2 cellular contexts compared by ENCODE assay signal in the genomic region with DNA sequence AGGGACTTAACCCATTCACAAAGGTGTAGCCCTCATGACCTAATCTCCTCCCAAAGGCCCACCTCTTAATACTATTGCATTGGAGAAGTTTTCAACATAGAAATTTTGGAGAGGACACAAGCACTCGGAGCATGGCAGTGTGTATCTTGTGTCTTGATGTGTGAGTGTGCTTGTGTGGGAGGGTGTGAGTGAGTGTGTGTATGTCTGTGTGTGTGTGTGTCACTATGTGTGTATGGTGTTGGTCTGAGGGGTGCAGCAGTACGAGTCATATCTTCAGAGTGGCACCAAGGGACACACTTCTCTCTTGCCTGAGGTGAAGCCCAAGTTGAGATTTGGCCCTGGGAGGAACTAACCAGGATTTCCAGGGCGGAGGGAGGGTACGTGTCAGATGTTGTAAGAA.
TF ChIP-seq lines count a peak whose summit lies in the region.

No MANE protein-coding gene starts in this region.

TF ChIP-seq in HEK293, 187 proteins besides CTCF, POLR2A, EP300 and RAD21 (continued from another document):
- TF ChIP-seq ZNF629 (tag by site-specific recombination; IDR thresholded peaks at IDR 0.05): no peak

TF ChIP-seq in H1, 55 proteins besides CTCF, POLR2A, EP300 and RAD21 (continued from another document):
- TF ChIP-seq EZH2 (IDR thresholded peaks at IDR 0.05; ENCODE audit: low read depth, low read length, severe bottlenecking): no peak
- TF ChIP-seq BRCA1 (IDR thresholded peaks at IDR 0.05; ENCODE audit: low read depth, low read length): no peak
- no peak for TF ChIP-seq MAFK (IDR thresholded peaks at IDR 0.05; ENCODE audit: low read depth, low read length)
- TF ChIP-seq RNF2 (IDR thresholded peaks at IDR 0.05; ENCODE audit: borderline replicate concordance, low read depth, low read length, missing control alignments, poor library complexity, severe bottlenecking): no peak
- TF ChIP-seq FOSL1 (IDR thresholded peaks at IDR 0.05; ENCODE audit: insufficient read depth, low read depth, low read length): no peak
- TF ChIP-seq HDAC2 (IDR thresholded peaks at IDR 0.05; ENCODE audit: borderline replicate concordance in 1 of 2, low read depth in 2 of 2, low read length in 2 of 2): no peak
- no peak for TF ChIP-seq CEBPB (IDR thresholded peaks at IDR 0.05; ENCODE audit: low read depth, low read length)
- TF ChIP-seq SP4 (IDR thresholded peaks at IDR 0.05; ENCODE audit: low read length): no peak
- no peak for TF ChIP-seq SAP30 (IDR thresholded peaks at IDR 0.05; ENCODE audit: insufficient read depth, insufficient replicate concordance, low read length)
- TF ChIP-seq, protein P1, sequence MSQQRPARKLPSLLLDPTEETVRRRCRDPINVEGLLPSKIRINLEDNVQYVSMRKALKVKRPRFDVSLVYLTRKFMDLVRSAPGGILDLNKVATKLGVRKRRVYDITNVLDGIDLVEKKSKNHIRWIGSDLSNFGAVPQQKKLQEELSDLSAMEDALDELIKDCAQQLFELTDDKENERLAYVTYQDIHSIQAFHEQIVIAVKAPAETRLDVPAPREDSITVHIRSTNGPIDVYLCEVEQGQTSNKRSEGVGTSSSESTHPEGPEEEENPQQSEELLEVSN (IDR thresholded peaks at IDR 0.05): no peak
- TF ChIP-seq RXRA (IDR thresholded peaks at IDR 0.05; ENCODE audit: insufficient read depth, low read depth, low read length): no peak
- TF ChIP-seq JUN (IDR thresholded peaks at IDR 0.05; ENCODE audit: low read depth, low read length): no peak
- TF ChIP-seq USF2 (IDR thresholded peaks at IDR 0.05; ENCODE audit: low read length): no peak
- no peak for TF ChIP-seq POLR2AphosphoS5 (IDR thresholded peaks at IDR 0.05; ENCODE audit: low read depth, low read length)
- TF ChIP-seq, protein P2, sequence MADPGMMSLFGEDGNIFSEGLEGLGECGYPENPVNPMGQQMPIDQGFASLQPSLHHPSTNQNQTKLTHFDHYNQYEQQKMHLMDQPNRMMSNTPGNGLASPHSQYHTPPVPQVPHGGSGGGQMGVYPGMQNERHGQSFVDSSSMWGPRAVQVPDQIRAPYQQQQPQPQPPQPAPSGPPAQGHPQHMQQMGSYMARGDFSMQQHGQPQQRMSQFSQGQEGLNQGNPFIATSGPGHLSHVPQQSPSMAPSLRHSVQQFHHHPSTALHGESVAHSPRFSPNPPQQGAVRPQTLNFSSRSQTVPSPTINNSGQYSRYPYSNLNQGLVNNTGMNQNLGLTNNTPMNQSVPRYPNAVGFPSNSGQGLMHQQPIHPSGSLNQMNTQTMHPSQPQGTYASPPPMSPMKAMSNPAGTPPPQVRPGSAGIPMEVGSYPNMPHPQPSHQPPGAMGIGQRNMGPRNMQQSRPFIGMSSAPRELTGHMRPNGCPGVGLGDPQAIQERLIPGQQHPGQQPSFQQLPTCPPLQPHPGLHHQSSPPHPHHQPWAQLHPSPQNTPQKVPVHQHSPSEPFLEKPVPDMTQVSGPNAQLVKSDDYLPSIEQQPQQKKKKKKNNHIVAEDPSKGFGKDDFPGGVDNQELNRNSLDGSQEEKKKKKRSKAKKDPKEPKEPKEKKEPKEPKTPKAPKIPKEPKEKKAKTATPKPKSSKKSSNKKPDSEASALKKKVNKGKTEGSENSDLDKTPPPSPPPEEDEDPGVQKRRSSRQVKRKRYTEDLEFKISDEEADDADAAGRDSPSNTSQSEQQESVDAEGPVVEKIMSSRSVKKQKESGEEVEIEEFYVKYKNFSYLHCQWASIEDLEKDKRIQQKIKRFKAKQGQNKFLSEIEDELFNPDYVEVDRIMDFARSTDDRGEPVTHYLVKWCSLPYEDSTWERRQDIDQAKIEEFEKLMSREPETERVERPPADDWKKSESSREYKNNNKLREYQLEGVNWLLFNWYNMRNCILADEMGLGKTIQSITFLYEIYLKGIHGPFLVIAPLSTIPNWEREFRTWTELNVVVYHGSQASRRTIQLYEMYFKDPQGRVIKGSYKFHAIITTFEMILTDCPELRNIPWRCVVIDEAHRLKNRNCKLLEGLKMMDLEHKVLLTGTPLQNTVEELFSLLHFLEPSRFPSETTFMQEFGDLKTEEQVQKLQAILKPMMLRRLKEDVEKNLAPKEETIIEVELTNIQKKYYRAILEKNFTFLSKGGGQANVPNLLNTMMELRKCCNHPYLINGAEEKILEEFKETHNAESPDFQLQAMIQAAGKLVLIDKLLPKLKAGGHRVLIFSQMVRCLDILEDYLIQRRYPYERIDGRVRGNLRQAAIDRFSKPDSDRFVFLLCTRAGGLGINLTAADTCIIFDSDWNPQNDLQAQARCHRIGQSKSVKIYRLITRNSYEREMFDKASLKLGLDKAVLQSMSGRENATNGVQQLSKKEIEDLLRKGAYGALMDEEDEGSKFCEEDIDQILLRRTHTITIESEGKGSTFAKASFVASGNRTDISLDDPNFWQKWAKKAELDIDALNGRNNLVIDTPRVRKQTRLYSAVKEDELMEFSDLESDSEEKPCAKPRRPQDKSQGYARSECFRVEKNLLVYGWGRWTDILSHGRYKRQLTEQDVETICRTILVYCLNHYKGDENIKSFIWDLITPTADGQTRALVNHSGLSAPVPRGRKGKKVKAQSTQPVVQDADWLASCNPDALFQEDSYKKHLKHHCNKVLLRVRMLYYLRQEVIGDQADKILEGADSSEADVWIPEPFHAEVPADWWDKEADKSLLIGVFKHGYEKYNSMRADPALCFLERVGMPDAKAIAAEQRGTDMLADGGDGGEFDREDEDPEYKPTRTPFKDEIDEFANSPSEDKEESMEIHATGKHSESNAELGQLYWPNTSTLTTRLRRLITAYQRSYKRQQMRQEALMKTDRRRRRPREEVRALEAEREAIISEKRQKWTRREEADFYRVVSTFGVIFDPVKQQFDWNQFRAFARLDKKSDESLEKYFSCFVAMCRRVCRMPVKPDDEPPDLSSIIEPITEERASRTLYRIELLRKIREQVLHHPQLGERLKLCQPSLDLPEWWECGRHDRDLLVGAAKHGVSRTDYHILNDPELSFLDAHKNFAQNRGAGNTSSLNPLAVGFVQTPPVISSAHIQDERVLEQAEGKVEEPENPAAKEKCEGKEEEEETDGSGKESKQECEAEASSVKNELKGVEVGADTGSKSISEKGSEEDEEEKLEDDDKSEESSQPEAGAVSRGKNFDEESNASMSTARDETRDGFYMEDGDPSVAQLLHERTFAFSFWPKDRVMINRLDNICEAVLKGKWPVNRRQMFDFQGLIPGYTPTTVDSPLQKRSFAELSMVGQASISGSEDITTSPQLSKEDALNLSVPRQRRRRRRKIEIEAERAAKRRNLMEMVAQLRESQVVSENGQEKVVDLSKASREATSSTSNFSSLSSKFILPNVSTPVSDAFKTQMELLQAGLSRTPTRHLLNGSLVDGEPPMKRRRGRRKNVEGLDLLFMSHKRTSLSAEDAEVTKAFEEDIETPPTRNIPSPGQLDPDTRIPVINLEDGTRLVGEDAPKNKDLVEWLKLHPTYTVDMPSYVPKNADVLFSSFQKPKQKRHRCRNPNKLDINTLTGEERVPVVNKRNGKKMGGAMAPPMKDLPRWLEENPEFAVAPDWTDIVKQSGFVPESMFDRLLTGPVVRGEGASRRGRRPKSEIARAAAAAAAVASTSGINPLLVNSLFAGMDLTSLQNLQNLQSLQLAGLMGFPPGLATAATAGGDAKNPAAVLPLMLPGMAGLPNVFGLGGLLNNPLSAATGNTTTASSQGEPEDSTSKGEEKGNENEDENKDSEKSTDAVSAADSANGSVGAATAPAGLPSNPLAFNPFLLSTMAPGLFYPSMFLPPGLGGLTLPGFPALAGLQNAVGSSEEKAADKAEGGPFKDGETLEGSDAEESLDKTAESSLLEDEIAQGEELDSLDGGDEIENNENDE (IDR thresholded peaks at IDR 0.05; ENCODE audit: insufficient replicate concordance, low read length): no peak
- no peak for TF ChIP-seq RFX5 (IDR thresholded peaks at IDR 0.05; ENCODE audit: borderline replicate concordance, low read depth, low read length)
